Comparison of ENCODE assay signal across 2 cellular contexts in the genomic region with DNA sequence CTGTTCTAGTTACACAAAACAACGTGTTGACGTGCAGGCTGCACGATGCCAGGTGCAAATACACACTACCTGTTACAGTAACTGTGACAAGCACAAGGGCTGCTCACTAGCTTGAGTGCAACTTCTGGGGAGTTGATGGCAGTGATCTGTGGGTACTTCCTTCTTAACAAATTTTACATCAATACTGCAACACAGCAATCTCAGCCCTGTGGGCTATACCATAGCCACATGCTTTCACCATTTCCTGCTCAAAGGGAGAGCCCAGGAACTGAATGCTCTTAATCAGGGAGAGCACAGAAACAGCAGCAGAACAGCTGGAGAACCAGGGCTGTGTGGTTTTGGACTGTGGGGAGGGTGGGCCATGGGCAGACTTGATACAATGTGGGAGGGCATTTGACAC. TPM values are rescaled to one million over a fixed set of nuclear protein-coding genes. Genes with fewer than 3 reads are reported as not detected.
"Had no signal": no experiment of that assay in that cellular context is flagged by ENCODE, and none has a peak within 500 bp of the region (broad histone marks: within the 10 kb centered on the region; RNA-seq: fewer than 3 reads in every experiment).

No MANE protein-coding gene starts in this region.

RNA-seq across cellular contexts. Expression of a gene that starts 10.2 kb away (rescaled TPM):
- total RNA-seq: cardiac muscle cell, foreskin keratinocyte had no signal
- polyA plus RNA-seq: foreskin keratinocyte had no signal
